8 cellular contexts compared by ENCODE assay signal in the genomic region with DNA sequence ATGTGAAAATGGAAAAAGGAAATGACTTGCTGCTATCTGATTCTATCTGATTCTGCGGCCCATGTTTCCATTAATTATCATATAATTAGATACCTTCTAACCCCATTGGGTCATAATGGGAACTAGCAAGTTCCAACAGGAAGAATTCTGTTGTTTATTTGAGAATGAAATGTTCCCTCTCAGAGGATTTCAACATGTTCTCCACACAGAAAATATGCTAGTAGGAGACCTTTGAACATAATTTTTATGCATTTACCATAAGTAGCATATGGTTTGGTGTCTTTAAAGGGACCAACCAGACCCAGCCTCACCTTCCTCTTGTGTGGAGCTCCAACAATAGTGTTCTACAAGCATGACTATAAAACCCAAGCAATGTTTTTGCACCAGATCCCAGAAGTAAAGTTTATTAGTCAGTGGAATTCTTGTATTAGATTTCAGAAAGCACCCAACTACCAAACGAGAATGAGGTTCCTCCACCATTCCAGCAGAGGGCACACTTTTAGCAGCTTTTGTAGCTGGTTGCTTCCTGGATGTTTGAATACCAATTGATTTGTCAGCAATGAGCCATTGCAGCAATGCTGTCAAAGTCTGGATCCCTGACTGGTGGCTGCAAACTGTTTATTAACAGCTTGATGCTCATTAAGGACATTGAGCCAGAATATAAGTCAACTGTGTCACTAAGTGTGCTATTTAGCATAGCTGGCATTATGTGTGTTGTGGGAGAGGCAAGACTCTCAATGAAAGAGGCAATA.
DNase-seq lines count a peak whose midpoint lies in the region; TF ChIP-seq lines count a peak whose summit lies in the region.

No MANE protein-coding gene starts in this region.

- DNase-seq in A172 (ENCODE audit: low spot score): peak; percentile 76
- peak; percentile 62 for DNase-seq in GM04504 (ENCODE audit: low read depth)
- DNase-seq in H7: peak; percentile 34
- DNase-seq in Jurkat, Clone E6-1 (ENCODE audit: low read depth, low spot score): peak; percentile 38
- peak; percentile 29 for DNase-seq in SKM-1 (lab: John Stamatoyannopoulos, UW; ENCODE audit: unreplicated experiment)
- DNase-seq in ecto neural progenitor cell (ENCODE audit: low spot score): peak; percentile 53
- no peak for DNase-seq in activated CD4-positive, CD25-positive, alpha-beta regulatory T cell treated with anti-CD3 and anti-CD28 coated beads, Interleukin-2, amount 50 U/mL, for 72 hours

- H3K9me3 Mint-ChIP-seq in nephron: peaks cover 4% of the 10 kb centered on the region

- no peaks in the 10 kb centered on the region for H3K27me3 ChIP-seq in H7 (ENCODE audit: control insufficient read depth, insufficient read depth, low read length)

- H3K4me1 Mint-ChIP-seq in nephron: no peaks in the 10 kb centered on the region

- no peaks in the 10 kb centered on the region for H3K36me3 Mint-ChIP-seq in nephron (ENCODE audit: low read depth)

- H3K4me3 ChIP-seq in H7 (ENCODE audit: insufficient read depth, low read depth, low read length): no peak overlapping the region
- H3K4me3 ChIP-seq in Jurkat, Clone E6-1 (ENCODE audit: low read length): no peak overlapping the region

- H3K27me3 Mint-ChIP-seq in nephron (ENCODE audit: low read depth): no peaks in the 10 kb centered on the region

- no peak overlapping the region for H3K4me3 Mint-ChIP-seq in nephron

- no peaks in the 10 kb centered on the region for H3K36me3 ChIP-seq in H7 (replicated peaks; ENCODE audit: control insufficient read depth, insufficient read depth, low read length)

- peak; percentile 36 to 63 (median 46) for TF ChIP-seq CTCF in nephron (IDR thresholded peaks at IDR 0.05; ENCODE audit: unreplicated experiment in 3 of 3)

- H3K27ac Mint-ChIP-seq in nephron: no peak overlapping the region
